ENCODE assay signal across 1 cellular context in the genomic region with DNA sequence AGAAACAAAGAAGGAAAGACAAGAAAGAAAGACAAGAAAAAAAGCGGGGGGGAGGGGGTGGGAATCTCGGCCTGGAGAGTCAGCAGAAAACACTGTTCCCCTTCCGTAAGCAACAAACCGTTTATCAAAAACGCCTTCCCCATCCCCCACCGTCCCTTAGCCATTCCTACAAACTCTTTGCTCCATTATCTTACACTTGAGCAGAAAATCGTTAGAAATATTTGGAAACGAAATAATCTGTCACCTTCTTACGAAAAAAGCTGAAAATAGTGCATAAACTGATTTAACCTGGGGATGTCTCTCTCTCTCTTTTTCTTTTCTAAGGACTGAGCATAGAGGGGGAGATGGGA.
TF ChIP-seq lines count a peak whose summit lies in the region.

No MANE protein-coding gene starts in this region.

TF ChIP-seq in IMR-90, 13 proteins besides CTCF, POLR2A, EP300 and RAD21:
- no peak for TF ChIP-seq RFX5 (IDR thresholded peaks at IDR 0.05; ENCODE audit: low read depth, low read length)
- TF ChIP-seq MAFK (IDR thresholded peaks at IDR 0.05; ENCODE audit: low read depth, low read length): peak; percentile 63
- no peak for TF ChIP-seq BHLHE40 (IDR thresholded peaks at IDR 0.05; ENCODE audit: low read depth, low read length)
TF ChIP-seq in IMR-90: peak in this region for 1.
